ENCODE assay signal across 15 cellular contexts in the genomic region with DNA sequence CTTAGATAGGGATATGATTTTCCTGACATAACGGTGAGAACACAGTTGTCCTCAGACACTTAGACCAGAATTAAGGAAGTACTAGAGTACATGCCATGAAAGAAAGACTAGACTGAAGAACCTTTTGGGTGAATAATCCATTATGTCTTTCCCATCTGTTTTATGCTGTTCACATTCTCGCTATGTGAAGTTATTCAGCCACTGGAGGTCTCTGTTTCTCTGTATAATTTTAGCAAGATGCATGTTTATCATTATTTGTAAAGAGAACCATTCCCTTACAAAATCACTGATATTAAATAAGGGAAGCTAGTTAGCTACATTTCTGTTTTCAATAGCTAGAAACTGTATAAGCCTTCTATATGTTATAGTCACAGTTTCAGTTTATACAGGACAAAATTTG.
A peak's percentile ranks its signal among the peaks of the same experiment; 100 is the strongest.
DNase-seq lines count a peak whose midpoint lies in the region; TF ChIP-seq lines count a peak whose summit lies in the region.
"Had no signal": no experiment of that assay in that cellular context is flagged by ENCODE, and none has a peak within 500 bp of the region (broad histone marks: within the 10 kb centered on the region; RNA-seq: fewer than 3 reads in every experiment).

No MANE protein-coding gene starts in this region.

- no peak overlapping the region for H3K4me3 Mint-ChIP-seq in neural progenitor cell
- H3K4me3 Mint-ChIP-seq: activated B cell treated with CpG ODN at 0.5 μM for 24 hours had no signal

- no peak overlapping the region for H2AFZ ChIP-seq in neural progenitor cell (replicated peaks)

- H3K27me3 Mint-ChIP-seq in neural progenitor cell (ENCODE audit: insufficient read depth, low read depth): no peaks in the 10 kb centered on the region
- H3K27me3 Mint-ChIP-seq: activated B cell treated with CpG ODN at 0.5 μM for 24 hours had no signal

- H3K27ac Mint-ChIP-seq in neural progenitor cell: no peak overlapping the region
- H3K27ac Mint-ChIP-seq: activated B cell treated with CpG ODN at 0.5 μM for 24 hours had no signal

- DNase-seq in DMS 273 (lab: John Stamatoyannopoulos, UW; ENCODE audit: unreplicated experiment) (peak; percentile 5), DMS 273 treated with DMSO at 0.1 percent for 48 hours (lab: John Stamatoyannopoulos, UW) (no peak), NAMALWA (ENCODE audit: low spot score) (peak; percentile 13), dermis microvascular lymphatic vessel endothelial cell (ENCODE audit: low read depth in 2 of 2) (peak; percentile 56 to 61), neural progenitor cell (ENCODE audit: low spot score) (no peak), OCI-M2 (lab: John Stamatoyannopoulos, UW; ENCODE audit: unreplicated experiment) (no peak), NCI-H510A (lab: John Stamatoyannopoulos, UW) (no peak)
- no peak for DNase-seq in activated T-cell treated with anti-CD3 and anti-CD28 coated beads, Interleukin-2, amount 50 U/mL, for 48 hours
- DNase-seq: activated B cell treated with CpG ODN at 0.5 μM for 24 hours; DND-41; heart left ventricle; NCI-H1694 treated with DMSO at 0.1 percent for 48 hours; nucleus accumbens; stimulated activated CD4-positive, alpha-beta T cell treated with anti-CD3 and anti-CD28 coated beads, Interleukin-15, amount 100 ng/mL, for 24 hours had no signal

- no peaks in the 10 kb centered on the region for H3K9me3 ChIP-seq in neural progenitor cell (ENCODE audit: low read depth)
- H3K9me3 ChIP-seq: heart left ventricle had no signal

- H3K36me3 Mint-ChIP-seq in neural progenitor cell: no peaks in the 10 kb centered on the region

- no peaks in the 10 kb centered on the region for H3K27me3 ChIP-seq in neural progenitor cell
- H3K27me3 ChIP-seq: heart left ventricle had no signal

- H3K4me1 ChIP-seq in neural progenitor cell: no peaks in the 10 kb centered on the region

- H3K9ac ChIP-seq in neural progenitor cell: no peak overlapping the region

- no peaks in the 10 kb centered on the region for H3K79me2 ChIP-seq in neural progenitor cell (ENCODE audit: low read depth)

- H3K4me2 ChIP-seq in neural progenitor cell: no peak overlapping the region

- no peaks in the 10 kb centered on the region for H4K20me1 ChIP-seq in neural progenitor cell (ENCODE audit: low read depth)

- H3K9me3 Mint-ChIP-seq in neural progenitor cell: no peaks in the 10 kb centered on the region
- H3K9me3 Mint-ChIP-seq: activated B cell treated with CpG ODN at 0.5 μM for 24 hours had no signal

- no peaks in the 10 kb centered on the region for H3K36me3 ChIP-seq in neural progenitor cell
- H3K36me3 ChIP-seq: heart left ventricle had no signal

- H3K4me3 ChIP-seq in neural progenitor cell: no peak overlapping the region
- H3K4me3 ChIP-seq: heart left ventricle had no signal

- H3K27ac ChIP-seq in neural progenitor cell: no peak overlapping the region
- H3K27ac ChIP-seq: 22Rv1, heart left ventricle had no signal

- H3K4me1 Mint-ChIP-seq in neural progenitor cell: no peaks in the 10 kb centered on the region
- H3K4me1 Mint-ChIP-seq: activated B cell treated with CpG ODN at 0.5 μM for 24 hours had no signal

- no peaks in the 10 kb centered on the region for H3F3A ChIP-seq in neural progenitor cell (ENCODE audit: low read depth)

- peak; percentile 7 for TF ChIP-seq CTCF in neural progenitor cell (IDR thresholded peaks at IDR 0.05)

Comparison
In these comparisons a context has a peak if more than half of its experiments do, and no peak if none do; other contexts are left out.
1. DNase-seq: peak in DMS 273 (single experiment), NAMALWA (single experiment) and dermis microvascular lymphatic vessel endothelial cell (2 of 2); none in DMS 273 treated with DMSO at 0.1 percent for 48 hours (single experiment), neural progenitor cell (single experiment), activated T-cell treated with anti-CD3 and anti-CD28 coated beads, Interleukin-2, amount 50 U/mL, for 48 hours (0 of 2), OCI-M2 (single experiment) and NCI-H510A (single experiment).